14 cellular contexts compared by ENCODE assay signal in the genomic region with DNA sequence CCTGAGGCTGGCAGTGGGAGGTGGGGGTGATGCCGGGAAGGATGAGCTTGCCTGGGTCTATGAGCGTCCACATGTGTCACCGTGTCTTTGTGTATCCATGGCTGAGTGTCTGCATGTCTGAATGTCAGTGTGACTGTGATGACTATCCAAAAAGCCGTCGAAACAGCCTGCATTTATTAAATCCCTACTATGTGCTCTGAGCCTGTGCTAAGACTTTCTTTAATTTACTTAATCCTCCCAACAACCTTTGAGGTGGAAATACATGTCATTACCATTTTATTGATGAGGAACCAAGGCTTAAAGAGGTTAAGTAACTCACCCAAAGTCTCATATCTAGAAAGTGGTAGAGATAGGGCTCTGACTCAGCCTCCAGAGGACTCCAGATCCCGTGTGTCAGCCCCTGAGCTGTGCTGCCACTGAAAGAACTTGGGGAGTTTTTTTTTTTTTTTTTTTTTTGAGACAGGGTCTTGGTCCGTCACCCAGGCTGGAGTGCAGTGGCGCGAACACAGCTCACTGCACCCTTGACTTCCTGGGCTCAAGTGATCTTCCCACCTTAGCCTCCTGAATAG. TPM values are rescaled to one million over a fixed set of nuclear protein-coding genes. Genes with fewer than 3 reads are reported as not detected.
DNase-seq lines count a peak whose midpoint lies in the region; ATAC-seq and TF ChIP-seq lines count a peak whose summit lies in the region.
"Had no signal": no experiment of that assay in that cellular context is flagged by ENCODE, and none has a peak within 500 bp of the region (broad histone marks: within the 10 kb centered on the region; RNA-seq: fewer than 3 reads in every experiment).

No MANE protein-coding gene starts in this region.

- DNase-seq in Caco-2 (no peak), NCI-H226 (peak; percentile 67), gastrocnemius medialis (no peak), lower leg skin (ENCODE audit: low spot score in 2 of 2) (no peak)
- DNase-seq in stimulated activated CD4-positive, alpha-beta T cell treated with anti-CD3 and anti-CD28 coated beads, Interleukin-15, amount 100 ng/mL, for 24 hours: no peak
- DNase-seq in activated naive CD8-positive, alpha-beta T cell treated with anti-CD3 and anti-CD28 coated beads, Interleukin-2, amount 50 U/mL, for 24 hours: no peak
- DNase-seq: amniotic stem cell; NCI-H1694 treated with DMSO at 0.1 percent for 48 hours; stimulated activated CD4-positive, alpha-beta T cell treated with anti-CD3 and anti-CD28 coated beads, Interleukin-1b, Interleukin-23, amount 100 ng/mL, for 48 hours had no signal

- TF ChIP-seq CTCF in Caco-2 (IDR thresholded peaks at IDR 0.05; ENCODE audit: insufficient read depth in 1 of 2, low read depth in 1 of 2, low read length in 1 of 2, severe bottlenecking in 1 of 2, unreplicated experiment in 1 of 2) (no peak), gastrocnemius medialis (IDR thresholded peaks at IDR 0.05 in 4 of 5, conservative IDR thresholded peaks at IDR 0.05 in 1 of 5) (no peak), lower leg skin (IDR thresholded peaks at IDR 0.05) (no peak)

- intact Hi-C loops in Caco-2 (cut with micrococcal nuclease; ENCODE audit: unreplicated experiment): no loop called here
- intact Hi-C loops in gastrocnemius medialis (cut with DNase I; ENCODE audit: low total_unique reads): loop anchor here (2.0 kb wide), 1 partner anchor 19 kb away; no protein-coding TSS in a partner anchor
- intact Hi-C loops in lower leg skin (cut with DNase I; ENCODE audit: low total_unique reads): no loop called here

- no peaks in the 10 kb centered on the region for H3K27me3 ChIP-seq in Caco-2 (replicated peaks; ENCODE audit: control insufficient read depth, insufficient read depth, low read length)
- no peaks in the 10 kb centered on the region for H3K27me3 ChIP-seq in gastrocnemius medialis

- H3K27ac Mint-ChIP-seq in Caco-2 (ENCODE audit: unreplicated experiment): peak overlapping the region; percentile 72
- no peak overlapping the region for H3K27ac Mint-ChIP-seq in activated naive CD8-positive, alpha-beta T cell treated with anti-CD3 and anti-CD28 coated beads, Interleukin-2, amount 50 U/mL, for 24 hours
- H3K27ac Mint-ChIP-seq: dendritic cell treated with granulocyte-macrophage colony-stimulating factor and Interleukin-4, amounts not matched to agents 40 ng/mL and 50 ng/mL, for 4 days had no signal

- H3K9me3 ChIP-seq in Caco-2: no peaks in the 10 kb centered on the region
- no peaks in the 10 kb centered on the region for H3K9me3 ChIP-seq in gastrocnemius medialis
- H3K9me3 ChIP-seq: neutrophil had no signal

- CTCF ChIA-PET in Caco-2 (lab: Charles Lee): interaction anchor here (0.6 to 0.7 kb wide), 3 partner anchors 15 to 25 kb away, joined by 3 to 4 read pairs (median 3); no protein-coding TSS in a partner anchor

- in situ Hi-C loops in gastrocnemius medialis (cut with MboI; ENCODE audit: low sequenced_read_pairs in 4 of 4): no loop called here

- POLR2A ChIA-PET in Caco-2 (lab: Charles Lee): no interaction called here

- H3K27ac ChIP-seq in gastrocnemius medialis: peak overlapping the region in 3 of 4 donors; percentile 20 to 47 (median 29)
- H3K27ac ChIP-seq: neutrophil had no signal

- 71 to 80% methylated on average over 9 of the region's 9 CpGs for WGBS in lower leg skin, 2 donors

- peaks cover 59% of the 10 kb centered on the region for H3K4me1 ChIP-seq in Caco-2
- peaks cover 20 to 44% of the 10 kb centered on the region in 2 donors for H3K4me1 ChIP-seq in gastrocnemius medialis

- ATAC-seq in esophagus mucosa (peak; percentile 49), gastrocnemius medialis (no peak), HG03439 (IDR thresholded peaks at IDR 0.05; ENCODE audit: unreplicated experiment) (no peak)
- ATAC-seq in activated naive CD8-positive, alpha-beta T cell treated with anti-CD3 and anti-CD28 coated beads, Interleukin-2, amount 50 U/mL, for 24 hours: no peak

- no TSS peak for BruUV-seq in Caco-2 (replicated peaks; lab: Mats Ljungman, UMichigan)

- no peak overlapping the region for H3K4me3 Mint-ChIP-seq in Caco-2 (ENCODE audit: unreplicated experiment)
- H3K4me3 Mint-ChIP-seq in activated naive CD8-positive, alpha-beta T cell treated with anti-CD3 and anti-CD28 coated beads, Interleukin-2, amount 50 U/mL, for 24 hours: no peak overlapping the region
- H3K4me3 Mint-ChIP-seq: CD14-positive monocyte; dendritic cell treated with granulocyte-macrophage colony-stimulating factor and Interleukin-4, amounts not matched to agents 40 ng/mL and 50 ng/mL, for 4 days had no signal

- H3K36me3 ChIP-seq in Caco-2 (ENCODE audit: control insufficient read depth, insufficient read depth, low read length): no peaks in the 10 kb centered on the region
- H3K36me3 ChIP-seq in gastrocnemius medialis: no peaks in the 10 kb centered on the region
- H3K36me3 ChIP-seq: neutrophil had no signal

- H3K9me3 Mint-ChIP-seq in Caco-2 (ENCODE audit: unreplicated experiment): no peaks in the 10 kb centered on the region
- H3K9me3 Mint-ChIP-seq in activated naive CD8-positive, alpha-beta T cell treated with anti-CD3 and anti-CD28 coated beads, Interleukin-2, amount 50 U/mL, for 24 hours: no peaks in the 10 kb centered on the region
- H3K9me3 Mint-ChIP-seq: dendritic cell treated with granulocyte-macrophage colony-stimulating factor and Interleukin-4, amounts not matched to agents 40 ng/mL and 50 ng/mL, for 4 days had no signal

- H3K36me3 Mint-ChIP-seq in Caco-2 (ENCODE audit: insufficient read depth, unreplicated experiment): peaks cover 19% of the 10 kb centered on the region
- no peaks in the 10 kb centered on the region for H3K36me3 Mint-ChIP-seq in activated naive CD8-positive, alpha-beta T cell treated with anti-CD3 and anti-CD28 coated beads, Interleukin-2, amount 50 U/mL, for 24 hours (ENCODE audit: low read depth)

- H3K27me3 Mint-ChIP-seq in Caco-2 (ENCODE audit: insufficient read depth, unreplicated experiment): peaks cover 5% of the 10 kb centered on the region
- peaks cover 17% of the 10 kb centered on the region for H3K27me3 Mint-ChIP-seq in activated naive CD8-positive, alpha-beta T cell treated with anti-CD3 and anti-CD28 coated beads, Interleukin-2, amount 50 U/mL, for 24 hours

- H3K4me1 Mint-ChIP-seq in Caco-2 (ENCODE audit: low read depth, unreplicated experiment): peaks cover 28% of the 10 kb centered on the region
- H3K4me1 Mint-ChIP-seq in activated naive CD8-positive, alpha-beta T cell treated with anti-CD3 and anti-CD28 coated beads, Interleukin-2, amount 50 U/mL, for 24 hours: peaks cover 12% of the 10 kb centered on the region

- TF ChIP-seq POLR2A in gastrocnemius medialis (IDR thresholded peaks at IDR 0.05) (no peak), lower leg skin (IDR thresholded peaks at IDR 0.05) (no peak)

- H3K4me3 ChIP-seq in Caco-2 (ENCODE audit: low read depth, low read length) (no peak overlapping the region), gastrocnemius medialis (no peak overlapping the region), lower leg skin (ENCODE audit: low read depth, poor library complexity, severe bottlenecking) (no peak overlapping the region)

RNA-seq across cellular contexts. Expression of a gene that starts 20.0 kb away (rescaled TPM):
- 69.7 and 83.5 TPM in 2 replicates for total RNA-seq in Caco-2 (2022)
- total RNA-seq in esophagus mucosa: 148 TPM
- 10 to 100 TPM in 3 of 4 donors, 1 to 10 TPM in 1; 8.0 to 22.7 (median 12.1) TPM for total RNA-seq in gastrocnemius medialis
- total RNA-seq in lower leg skin: 100 to 1,000 TPM; 127 to 201 (median 149) TPM
